In genomic region chr22:37487129-37487528, GRCh38 we compare ENCODE assay signal across 17 cellular contexts. TPM values are rescaled to one million over a fixed set of nuclear protein-coding genes. Genes with fewer than 3 reads are reported as not detected.
DNase-seq lines count a peak whose midpoint lies in the region; ATAC-seq and TF ChIP-seq lines count a peak whose summit lies in the region.
"Had no signal": no experiment of that assay in that cellular context is flagged by ENCODE, and none has a peak within 500 bp of the region (broad histone marks: within the 10 kb centered on the region; RNA-seq: fewer than 3 reads in every experiment).

No MANE protein-coding gene starts in this region.

- no peak for TF ChIP-seq POLR2A in gastroesophageal sphincter (IDR thresholded peaks at IDR 0.05)

- intact Hi-C loops in activated CD4-positive, alpha-beta T cell treated with anti-CD3 and anti-CD28 coated beads, Interleukin-2, amount 10 ng/mL, durations not matched to agents 24 days and 14 days (cut with micrococcal nuclease): no loop called here

- H3K4me1 Mint-ChIP-seq in activated CD4-positive, alpha-beta T cell treated with anti-CD3 and anti-CD28 coated beads, Interleukin-2, amount 10 ng/mL, durations not matched to agents 24 days and 14 days: peaks cover 38% of the 10 kb centered on the region
- peaks cover 42% of the 10 kb centered on the region for H3K4me1 Mint-ChIP-seq in activated naive CD8-positive, alpha-beta T cell treated with anti-CD3 and anti-CD28 coated beads, Interleukin-2, amount 10 ng/mL, durations not matched to agents 7 days and 5 days
- peaks cover 21% of the 10 kb centered on the region for H3K4me1 Mint-ChIP-seq in nephron

- no peak for TF ChIP-seq EP300 in gastroesophageal sphincter (IDR thresholded peaks at IDR 0.05)

- H3K4me3 Mint-ChIP-seq in activated CD4-positive, alpha-beta T cell treated with anti-CD3 and anti-CD28 coated beads, Interleukin-2, amount 10 ng/mL, durations not matched to agents 24 days and 14 days: peak overlapping the region; percentile 94
- peak overlapping the region; percentile 90 for H3K4me3 Mint-ChIP-seq in activated naive CD8-positive, alpha-beta T cell treated with anti-CD3 and anti-CD28 coated beads, Interleukin-2, amount 10 ng/mL, durations not matched to agents 7 days and 5 days
- peak overlapping the region in 1 of 3 experiments; percentile 7 for H3K4me3 Mint-ChIP-seq in nephron

- H3K9ac ChIP-seq in Karpas-422 (ENCODE audit: low read length): peak overlapping the region; percentile 88

- H2AFZ ChIP-seq in Karpas-422 (ENCODE audit: low read length): no peak overlapping the region
- H2AFZ ChIP-seq: PC-9 had no signal

- H3K4me3 ChIP-seq in Karpas-422 (ENCODE audit: low read length): no peak overlapping the region
- no peak overlapping the region for H3K4me3 ChIP-seq in gastroesophageal sphincter
- H3K4me3 ChIP-seq: MG63, PC-9, smooth muscle cell had no signal

- no peak for ATAC-seq in activated naive CD8-positive, alpha-beta T cell treated with anti-CD3 and anti-CD28 coated beads, Interleukin-2, amount 10 ng/mL, durations not matched to agents 7 days and 5 days (ENCODE audit: low read depth)
- no peak for ATAC-seq in GM21447 (IDR thresholded peaks at IDR 0.05; ENCODE audit: unreplicated experiment)
- no peak for ATAC-seq in gastroesophageal sphincter

- POLR2A ChIA-PET in activated naive CD8-positive, alpha-beta T cell treated with anti-CD3 and anti-CD28 coated beads, Interleukin-2, amount 10 ng/mL, durations not matched to agents 7 days and 5 days (lab: Charles Lee): interaction anchor here (1.8 to 2.9 kb wide), 3 partner anchors 15 to 257 kb away, joined by 6 to 29 read pairs (median 7); partner anchors contain the start of gene RAC2

- 74 to 78% methylated on average over 4 to 9 of the region's 10 CpGs for WGBS in gastroesophageal sphincter (ENCODE audit: low coverage in 1 of 2), 2 donors

- H3K4me1 ChIP-seq in Karpas-422 (ENCODE audit: low read length) (peaks cover 31% of the 10 kb centered on the region), gastroesophageal sphincter (peaks cover 0 to 33% (median 7%) of the 10 kb centered on the region in 3 donors)

- H3K36me3 ChIP-seq in Karpas-422 (ENCODE audit: insufficient read depth, low read length) (no peaks in the 10 kb centered on the region), gastroesophageal sphincter (peaks cover 0 to 9% of the 10 kb centered on the region in 2 donors)
- H3K36me3 ChIP-seq: MG63 had no signal

- peaks cover 41% of the 10 kb centered on the region for H3K79me2 ChIP-seq in Karpas-422 (ENCODE audit: low read length)

- H3K27ac Mint-ChIP-seq in activated CD4-positive, alpha-beta T cell treated with anti-CD3 and anti-CD28 coated beads, Interleukin-2, amount 10 ng/mL, durations not matched to agents 24 days and 14 days: peak overlapping the region; percentile 76
- H3K27ac Mint-ChIP-seq in activated naive CD8-positive, alpha-beta T cell treated with anti-CD3 and anti-CD28 coated beads, Interleukin-2, amount 10 ng/mL, durations not matched to agents 7 days and 5 days: peak overlapping the region; percentile 89
- peak overlapping the region in 2 of 3 experiments; percentile 12 to 31 for H3K27ac Mint-ChIP-seq in nephron

- H3K27me3 Mint-ChIP-seq in activated CD4-positive, alpha-beta T cell treated with anti-CD3 and anti-CD28 coated beads, Interleukin-2, amount 10 ng/mL, durations not matched to agents 24 days and 14 days: no peaks in the 10 kb centered on the region
- H3K27me3 Mint-ChIP-seq in activated naive CD8-positive, alpha-beta T cell treated with anti-CD3 and anti-CD28 coated beads, Interleukin-2, amount 10 ng/mL, durations not matched to agents 7 days and 5 days: no peaks in the 10 kb centered on the region
- H3K27me3 Mint-ChIP-seq in nephron (ENCODE audit: low read depth): peaks cover 28% of the 10 kb centered on the region

- no peak for TF ChIP-seq CTCF in nephron (IDR thresholded peaks at IDR 0.05; ENCODE audit: unreplicated experiment in 3 of 3)
- TF ChIP-seq CTCF in gastroesophageal sphincter (IDR thresholded peaks at IDR 0.05): no peak

- no peak for DNase-seq in activated CD4-positive, alpha-beta T cell treated with anti-CD3 and anti-CD28 coated beads, Interleukin-2, amount 10 ng/mL, durations not matched to agents 24 days and 14 days
- DNase-seq in activated CD4-positive, alpha-beta T cell treated with anti-CD3 and anti-CD28 coated beads, Interleukin-2, amount 50 U/mL, for 4 hours: no peak
- DNase-seq in Karpas-422 (no peak), NCI-H2227 treated with DMSO at 0.1 percent for 48 hours (lab: John Stamatoyannopoulos, UW) (no peak)
- DNase-seq in activated naive CD8-positive, alpha-beta T cell treated with anti-CD3 and anti-CD28 coated beads, Interleukin-2, amount 10 ng/mL, durations not matched to agents 7 days and 5 days: no peak
- DNase-seq: activated CD8-positive, alpha-beta memory T cell treated with anti-CD3 and anti-CD28 coated beads, Interleukin-2, amount 50 U/mL, for 48 hours; DMS 273 treated with DMSO at 0.1 percent for 48 hours; head of caudate nucleus; MG63; NCI-H345; PC-9; T-helper 9 cell had no signal

- H4K20me1 ChIP-seq in Karpas-422 (ENCODE audit: insufficient read depth, low read depth, low read length): peaks cover 4% of the 10 kb centered on the region; the same call in 1 of the 2 replicates

- H3K27me3 ChIP-seq in Karpas-422 (ENCODE audit: low read length) (no peaks in the 10 kb centered on the region), gastroesophageal sphincter (peaks cover 86% of the 10 kb centered on the region)
- H3K27me3 ChIP-seq: MG63 had no signal

- no peaks in the 10 kb centered on the region for H3K9me2 ChIP-seq in Karpas-422 (replicated peaks; ENCODE audit: insufficient read depth, low read length)

- H3K9me3 ChIP-seq in Karpas-422 (ENCODE audit: low read length) (no peaks in the 10 kb centered on the region), gastroesophageal sphincter (no peaks in the 10 kb centered on the region)
- H3K9me3 ChIP-seq: MG63 had no signal

- peaks cover 29% of the 10 kb centered on the region for H3K36me3 Mint-ChIP-seq in activated CD4-positive, alpha-beta T cell treated with anti-CD3 and anti-CD28 coated beads, Interleukin-2, amount 10 ng/mL, durations not matched to agents 24 days and 14 days (ENCODE audit: low read depth)
- H3K36me3 Mint-ChIP-seq in activated naive CD8-positive, alpha-beta T cell treated with anti-CD3 and anti-CD28 coated beads, Interleukin-2, amount 10 ng/mL, durations not matched to agents 7 days and 5 days: peaks cover 20% of the 10 kb centered on the region
- H3K36me3 Mint-ChIP-seq in nephron (ENCODE audit: low read depth): peaks cover 10% of the 10 kb centered on the region

- no peaks in the 10 kb centered on the region for H3K9me3 Mint-ChIP-seq in activated CD4-positive, alpha-beta T cell treated with anti-CD3 and anti-CD28 coated beads, Interleukin-2, amount 10 ng/mL, durations not matched to agents 24 days and 14 days
- no peaks in the 10 kb centered on the region for H3K9me3 Mint-ChIP-seq in activated naive CD8-positive, alpha-beta T cell treated with anti-CD3 and anti-CD28 coated beads, Interleukin-2, amount 10 ng/mL, durations not matched to agents 7 days and 5 days
- H3K9me3 Mint-ChIP-seq in nephron: no peaks in the 10 kb centered on the region

- peak overlapping the region; percentile 87 for H3K4me2 ChIP-seq in Karpas-422 (ENCODE audit: low read depth, low read length, poor library complexity, severe bottlenecking)
- H3K4me2 ChIP-seq: PC-9 had no signal

- H3K27ac ChIP-seq in Karpas-422 (ENCODE audit: low read length): no peak overlapping the region
- no peak overlapping the region for H3K27ac ChIP-seq in gastroesophageal sphincter
- H3K27ac ChIP-seq: HL-60, PC-9 had no signal

RNA-seq across cellular contexts. Expression of gene MFNG, which starts 0.9 kb away (rescaled TPM):
- total RNA-seq in activated CD4-positive, alpha-beta T cell treated with anti-CD3 and anti-CD28 coated beads, Interleukin-2, amount 10 ng/mL, durations not matched to agents 24 days and 14 days: 207 and 231 TPM in 2 replicates
- 91.1 and 105 TPM in 2 replicates for total RNA-seq in Karpas-422 (2014; rRNA removed; shearing (Covaris generic); ENCODE audit: low replicate concordance)
- 100 to 1,000 TPM; 207 to 211 TPM for total RNA-seq in activated naive CD8-positive, alpha-beta T cell treated with anti-CD3 and anti-CD28 coated beads, Interleukin-2, amount 10 ng/mL, durations not matched to agents 7 days and 5 days
- 10 to 100 TPM in 3 of 4 donors, 1 to 10 TPM in 1; 6.4 to 14.6 (median 12.1) TPM for total RNA-seq in gastroesophageal sphincter
- total RNA-seq: smooth muscle cell had no signal

RNA-seq across cellular contexts. Expression of gene CARD10, which starts 32.1 kb away (rescaled TPM):
- total RNA-seq in activated CD4-positive, alpha-beta T cell treated with anti-CD3 and anti-CD28 coated beads, Interleukin-2, amount 10 ng/mL, durations not matched to agents 24 days and 14 days: not detected in 2 replicates
- not detected in 2 replicates for total RNA-seq in Karpas-422 (2014; rRNA removed; shearing (Covaris generic); ENCODE audit: low replicate concordance)
- under 1 TPM; 0.30 to 0.31 TPM for total RNA-seq in activated naive CD8-positive, alpha-beta T cell treated with anti-CD3 and anti-CD28 coated beads, Interleukin-2, amount 10 ng/mL, durations not matched to agents 7 days and 5 days
- 10 to 100 TPM in 2 of 4 donors, 1 to 10 TPM in 2; 4.0 to 14.0 (median 9.9) TPM for total RNA-seq in gastroesophageal sphincter

RNA-seq across cellular contexts. Expression of gene ELFN2, which starts 59.9 kb away (rescaled TPM):
- 0.07 and 0.09 TPM in 2 replicates for total RNA-seq in activated CD4-positive, alpha-beta T cell treated with anti-CD3 and anti-CD28 coated beads, Interleukin-2, amount 10 ng/mL, durations not matched to agents 24 days and 14 days
- total RNA-seq in Karpas-422 (2014; rRNA removed; shearing (Covaris generic); ENCODE audit: low replicate concordance): not detected in 2 replicates
- under 1 TPM; 0.26 to 0.47 TPM for total RNA-seq in activated naive CD8-positive, alpha-beta T cell treated with anti-CD3 and anti-CD28 coated beads, Interleukin-2, amount 10 ng/mL, durations not matched to agents 7 days and 5 days
- under 1 TPM in 3 of 4 donors, not detected in 1; under 0.01 to 0.19 (median 0.16) TPM for total RNA-seq in gastroesophageal sphincter

Comparison
In these comparisons a context has a peak if more than half of its experiments do, and no peak if none do; other contexts are left out.
1. H3K27ac Mint-ChIP-seq: peak in every context shown above with its lines; median percentile 89 in activated naive CD8-positive, alpha-beta T cell treated with anti-CD3 and anti-CD28 coated beads, Interleukin-2, amount 10 ng/mL, durations not matched to agents 7 days and 5 days; 76 in activated CD4-positive, alpha-beta T cell treated with anti-CD3 and anti-CD28 coated beads, Interleukin-2, amount 10 ng/mL, durations not matched to agents 24 days and 14 days; 22 in nephron.